ENCODE assay signal across 1 cellular context in the genomic region with DNA sequence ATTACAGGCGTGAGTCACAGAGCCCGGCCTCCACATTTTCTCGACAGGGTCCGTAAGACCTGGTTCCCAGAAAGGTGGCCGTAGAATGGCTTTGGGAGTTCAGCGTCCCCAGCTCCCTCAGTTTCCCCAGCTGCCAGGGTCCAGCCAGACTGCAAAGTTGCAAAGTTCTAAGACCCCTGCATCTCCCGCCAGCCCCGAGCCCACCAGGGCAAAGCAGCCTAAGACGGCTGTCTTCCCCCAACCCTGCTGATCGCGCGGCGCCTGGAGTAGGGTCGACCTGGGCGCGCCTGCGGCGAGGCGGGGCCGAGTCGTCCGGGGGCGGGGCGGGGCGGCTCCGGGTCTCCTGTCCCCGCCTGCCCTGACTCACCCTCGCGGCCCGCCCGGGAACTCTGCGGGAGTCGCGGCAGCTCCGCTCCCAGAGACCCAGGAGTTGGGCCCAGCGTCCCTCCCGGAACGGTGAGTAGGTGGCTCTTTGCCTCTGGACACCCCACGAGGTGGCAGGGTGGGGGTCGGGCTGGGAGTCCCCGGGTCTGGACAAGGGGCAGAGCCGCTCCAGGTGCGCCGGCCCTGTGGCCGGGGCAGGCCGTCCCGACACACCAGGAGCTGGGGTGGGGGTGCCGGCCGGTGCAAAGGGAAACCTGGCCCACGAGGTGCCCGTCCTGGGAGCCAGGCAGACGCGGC.
TF ChIP-seq lines count a peak whose summit lies in the region.

A gene (plus strand): TSS at position 366 of the 681 bp plus-strand sequence. CDS start 7,094 bp downstream, outside the sequence.

TF ChIP-seq in HepG2, 621 proteins besides CTCF, POLR2A, EP300 and RAD21 (continued from another document and continues in another):
- TF ChIP-seq, protein P1, sequence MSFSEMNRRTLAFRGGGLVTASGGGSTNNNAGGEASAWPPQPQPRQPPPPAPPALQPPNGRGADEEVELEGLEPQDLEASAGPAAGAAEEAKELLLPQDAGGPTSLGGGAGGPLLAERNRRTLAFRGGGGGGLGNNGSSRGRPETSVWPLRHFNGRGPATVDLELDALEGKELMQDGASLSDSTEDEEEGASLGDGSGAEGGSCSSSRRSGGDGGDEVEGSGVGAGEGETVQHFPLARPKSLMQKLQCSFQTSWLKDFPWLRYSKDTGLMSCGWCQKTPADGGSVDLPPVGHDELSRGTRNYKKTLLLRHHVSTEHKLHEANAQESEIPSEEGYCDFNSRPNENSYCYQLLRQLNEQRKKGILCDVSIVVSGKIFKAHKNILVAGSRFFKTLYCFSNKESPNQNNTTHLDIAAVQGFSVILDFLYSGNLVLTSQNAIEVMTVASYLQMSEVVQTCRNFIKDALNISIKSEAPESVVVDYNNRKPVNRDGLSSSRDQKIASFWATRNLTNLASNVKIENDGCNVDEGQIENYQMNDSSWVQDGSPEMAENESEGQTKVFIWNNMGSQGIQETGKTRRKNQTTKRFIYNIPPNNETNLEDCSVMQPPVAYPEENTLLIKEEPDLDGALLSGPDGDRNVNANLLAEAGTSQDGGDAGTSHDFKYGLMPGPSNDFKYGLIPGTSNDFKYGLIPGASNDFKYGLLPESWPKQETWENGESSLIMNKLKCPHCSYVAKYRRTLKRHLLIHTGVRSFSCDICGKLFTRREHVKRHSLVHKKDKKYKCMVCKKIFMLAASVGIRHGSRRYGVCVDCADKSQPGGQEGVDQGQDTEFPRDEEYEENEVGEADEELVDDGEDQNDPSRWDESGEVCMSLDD (CRISPR knock-in tag; IDR thresholded peaks at IDR 0.05; ENCODE audit: borderline replicate concordance), result no peak
- peak; percentile 56 for TF ChIP-seq HNRNPLL (IDR thresholded peaks at IDR 0.05; ENCODE audit: low read depth, low read length, poor library complexity, severe bottlenecking)
- TF ChIP-seq, protein P2, sequence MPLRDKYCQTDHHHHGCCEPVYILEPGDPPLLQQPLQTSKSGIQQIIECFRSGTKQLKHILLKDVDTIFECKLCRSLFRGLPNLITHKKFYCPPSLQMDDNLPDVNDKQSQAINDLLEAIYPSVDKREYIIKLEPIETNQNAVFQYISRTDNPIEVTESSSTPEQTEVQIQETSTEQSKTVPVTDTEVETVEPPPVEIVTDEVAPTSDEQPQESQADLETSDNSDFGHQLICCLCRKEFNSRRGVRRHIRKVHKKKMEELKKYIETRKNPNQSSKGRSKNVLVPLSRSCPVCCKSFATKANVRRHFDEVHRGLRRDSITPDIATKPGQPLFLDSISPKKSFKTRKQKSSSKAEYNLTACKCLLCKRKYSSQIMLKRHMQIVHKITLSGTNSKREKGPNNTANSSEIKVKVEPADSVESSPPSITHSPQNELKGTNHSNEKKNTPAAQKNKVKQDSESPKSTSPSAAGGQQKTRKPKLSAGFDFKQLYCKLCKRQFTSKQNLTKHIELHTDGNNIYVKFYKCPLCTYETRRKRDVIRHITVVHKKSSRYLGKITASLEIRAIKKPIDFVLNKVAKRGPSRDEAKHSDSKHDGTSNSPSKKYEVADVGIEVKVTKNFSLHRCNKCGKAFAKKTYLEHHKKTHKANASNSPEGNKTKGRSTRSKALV (CRISPR knock-in tag; IDR thresholded peaks at IDR 0.05), result no peak
- no peak for TF ChIP-seq RBAK (CRISPR knock-in tag; IDR thresholded peaks at IDR 0.05)
- TF ChIP-seq, protein P3, sequence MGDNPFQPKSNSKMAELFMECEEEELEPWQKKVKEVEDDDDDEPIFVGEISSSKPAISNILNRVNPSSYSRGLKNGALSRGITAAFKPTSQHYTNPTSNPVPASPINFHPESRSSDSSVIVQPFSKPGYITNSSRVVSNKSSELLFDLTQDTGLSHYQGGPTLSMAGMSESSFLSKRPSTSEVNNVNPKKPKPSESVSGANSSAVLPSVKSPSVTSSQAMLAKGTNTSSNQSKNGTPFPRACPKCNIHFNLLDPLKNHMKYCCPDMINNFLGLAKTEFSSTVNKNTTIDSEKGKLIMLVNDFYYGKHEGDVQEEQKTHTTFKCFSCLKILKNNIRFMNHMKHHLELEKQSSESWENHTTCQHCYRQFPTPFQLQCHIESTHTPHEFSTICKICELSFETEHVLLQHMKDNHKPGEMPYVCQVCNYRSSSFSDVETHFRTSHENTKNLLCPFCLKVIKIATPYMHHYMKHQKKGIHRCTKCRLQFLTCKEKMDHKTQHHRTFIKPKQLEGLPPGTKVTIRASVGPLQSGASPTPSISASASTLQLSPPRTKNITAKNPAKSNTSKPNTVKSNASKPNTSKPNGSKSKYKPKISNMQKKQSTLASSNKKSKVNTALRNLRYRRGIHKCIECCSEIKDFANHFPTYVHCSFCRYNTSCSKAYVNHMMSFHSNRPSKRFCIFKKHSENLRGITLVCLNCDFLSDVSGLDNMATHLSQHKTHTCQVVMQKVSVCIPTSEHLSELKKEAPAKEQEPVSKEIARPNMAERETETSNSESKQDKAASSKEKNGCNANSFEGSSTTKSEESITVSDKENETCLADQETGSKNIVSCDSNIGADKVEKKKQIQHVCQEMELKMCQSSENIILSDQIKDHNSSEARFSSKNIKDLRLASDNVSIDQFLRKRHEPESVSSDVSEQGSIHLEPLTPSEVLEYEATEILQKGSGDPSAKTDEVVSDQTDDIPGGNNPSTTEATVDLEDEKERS (CRISPR knock-in tag; IDR thresholded peaks at IDR 0.05), result 0 out of 2 replicates have a peak, but pooled peaks have one; percentile 18
- TF ChIP-seq, protein P4, sequence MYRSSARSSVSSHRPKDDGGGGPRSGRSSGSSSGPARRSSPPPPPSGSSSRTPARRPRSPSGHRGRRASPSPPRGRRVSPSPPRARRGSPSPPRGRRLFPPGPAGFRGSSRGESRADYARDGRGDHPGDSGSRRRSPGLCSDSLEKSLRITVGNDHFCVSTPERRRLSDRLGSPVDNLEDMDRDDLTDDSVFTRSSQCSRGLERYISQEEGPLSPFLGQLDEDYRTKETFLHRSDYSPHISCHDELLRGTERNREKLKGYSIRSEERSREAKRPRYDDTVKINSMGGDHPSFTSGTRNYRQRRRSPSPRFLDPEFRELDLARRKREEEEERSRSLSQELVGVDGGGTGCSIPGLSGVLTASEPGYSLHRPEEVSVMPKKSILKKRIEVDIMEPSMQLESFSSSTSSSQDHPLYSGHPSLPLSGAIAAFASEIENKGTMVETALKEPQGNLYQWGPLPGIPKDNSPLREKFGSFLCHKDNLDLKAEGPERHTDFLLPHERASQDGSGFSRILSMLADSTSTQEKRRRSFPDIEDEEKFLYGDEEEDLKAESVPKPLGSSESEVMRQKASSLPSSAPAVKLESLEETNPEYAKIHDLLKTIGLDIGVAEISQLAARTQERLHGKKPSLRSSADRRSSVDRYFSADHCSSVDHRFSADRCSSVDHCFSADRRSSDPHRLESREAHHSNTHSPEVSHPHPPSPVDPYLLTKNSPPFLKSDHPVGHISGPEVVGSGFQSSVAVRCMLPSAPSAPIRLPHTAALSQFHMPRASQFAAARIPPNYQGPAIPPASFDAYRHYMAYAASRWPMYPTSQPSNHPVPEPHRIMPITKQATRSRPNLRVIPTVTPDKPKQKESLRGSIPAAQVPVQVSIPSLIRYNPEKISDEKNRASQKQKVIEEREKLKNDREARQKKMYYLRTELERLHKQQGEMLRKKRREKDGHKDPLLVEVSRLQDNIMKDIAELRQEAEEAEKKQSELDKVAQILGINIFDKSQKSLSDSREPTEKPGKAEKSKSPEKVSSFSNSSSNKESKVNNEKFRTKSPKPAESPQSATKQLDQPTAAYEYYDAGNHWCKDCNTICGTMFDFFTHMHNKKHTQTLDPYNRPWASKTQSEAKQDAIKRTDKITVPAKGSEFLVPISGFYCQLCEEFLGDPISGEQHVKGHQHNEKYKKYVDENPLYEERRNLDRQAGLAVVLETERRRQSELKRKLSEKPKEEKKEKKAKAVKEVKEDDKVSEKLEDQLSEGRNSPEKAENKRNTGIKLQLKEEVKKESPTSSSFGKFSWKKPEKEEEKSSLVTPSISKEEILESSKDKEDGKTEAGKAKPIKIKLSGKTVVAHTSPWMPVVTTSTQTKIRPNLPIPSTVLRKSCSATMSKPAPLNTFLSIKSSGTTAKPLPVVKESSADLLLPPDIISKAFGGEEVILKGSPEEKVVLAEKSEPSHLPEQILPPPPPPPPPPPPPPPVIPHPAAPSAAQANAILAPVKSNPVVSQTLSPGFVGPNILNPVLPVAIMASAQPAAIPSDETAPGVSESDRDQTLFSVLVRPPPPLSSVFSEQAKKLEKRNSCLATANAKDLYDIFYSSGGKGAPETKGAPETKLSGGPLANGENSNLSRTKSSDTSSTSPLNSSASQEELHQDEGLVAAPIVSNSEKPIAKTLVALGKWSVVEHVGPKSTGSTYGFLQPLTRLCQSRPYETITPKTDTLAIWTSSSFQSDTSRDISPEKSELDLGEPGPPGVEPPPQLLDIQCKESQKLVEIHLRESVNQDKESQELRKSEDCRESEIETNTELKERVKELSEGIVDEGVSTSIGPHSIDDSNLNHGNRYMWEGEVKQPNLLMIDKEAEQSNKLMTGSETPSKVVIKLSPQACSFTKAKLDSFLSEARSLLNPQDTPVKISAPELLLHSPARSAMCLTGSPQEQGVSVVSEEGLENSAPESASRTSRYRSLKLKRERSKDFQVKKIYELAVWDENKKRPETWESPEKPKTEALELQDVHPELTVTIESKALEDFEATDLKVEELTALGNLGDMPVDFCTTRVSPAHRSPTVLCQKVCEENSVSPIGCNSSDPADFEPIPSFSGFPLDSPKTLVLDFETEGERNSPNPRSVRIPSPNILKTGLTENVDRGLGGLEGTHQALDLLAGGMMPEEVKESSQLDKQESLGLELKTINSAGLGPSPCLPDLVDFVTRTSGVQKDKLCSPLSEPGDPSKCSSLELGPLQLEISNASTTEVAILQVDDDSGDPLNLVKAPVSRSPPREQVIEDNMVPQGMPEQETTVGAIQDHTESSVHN (CRISPR knock-in tag; IDR thresholded peaks at IDR 0.05), result no peak
- TF ChIP-seq, protein P5, sequence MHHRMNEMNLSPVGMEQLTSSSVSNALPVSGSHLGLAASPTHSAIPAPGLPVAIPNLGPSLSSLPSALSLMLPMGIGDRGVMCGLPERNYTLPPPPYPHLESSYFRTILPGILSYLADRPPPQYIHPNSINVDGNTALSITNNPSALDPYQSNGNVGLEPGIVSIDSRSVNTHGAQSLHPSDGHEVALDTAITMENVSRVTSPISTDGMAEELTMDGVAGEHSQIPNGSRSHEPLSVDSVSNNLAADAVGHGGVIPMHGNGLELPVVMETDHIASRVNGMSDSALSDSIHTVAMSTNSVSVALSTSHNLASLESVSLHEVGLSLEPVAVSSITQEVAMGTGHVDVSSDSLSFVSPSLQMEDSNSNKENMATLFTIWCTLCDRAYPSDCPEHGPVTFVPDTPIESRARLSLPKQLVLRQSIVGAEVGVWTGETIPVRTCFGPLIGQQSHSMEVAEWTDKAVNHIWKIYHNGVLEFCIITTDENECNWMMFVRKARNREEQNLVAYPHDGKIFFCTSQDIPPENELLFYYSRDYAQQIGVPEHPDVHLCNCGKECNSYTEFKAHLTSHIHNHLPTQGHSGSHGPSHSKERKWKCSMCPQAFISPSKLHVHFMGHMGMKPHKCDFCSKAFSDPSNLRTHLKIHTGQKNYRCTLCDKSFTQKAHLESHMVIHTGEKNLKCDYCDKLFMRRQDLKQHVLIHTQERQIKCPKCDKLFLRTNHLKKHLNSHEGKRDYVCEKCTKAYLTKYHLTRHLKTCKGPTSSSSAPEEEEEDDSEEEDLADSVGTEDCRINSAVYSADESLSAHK (CRISPR knock-in tag; IDR thresholded peaks at IDR 0.05; ENCODE audit: borderline replicate concordance), result no peak
- TF ChIP-seq STAG1 (CRISPR knock-in tag; IDR thresholded peaks at IDR 0.05), result no peak
- TF ChIP-seq, protein P6, sequence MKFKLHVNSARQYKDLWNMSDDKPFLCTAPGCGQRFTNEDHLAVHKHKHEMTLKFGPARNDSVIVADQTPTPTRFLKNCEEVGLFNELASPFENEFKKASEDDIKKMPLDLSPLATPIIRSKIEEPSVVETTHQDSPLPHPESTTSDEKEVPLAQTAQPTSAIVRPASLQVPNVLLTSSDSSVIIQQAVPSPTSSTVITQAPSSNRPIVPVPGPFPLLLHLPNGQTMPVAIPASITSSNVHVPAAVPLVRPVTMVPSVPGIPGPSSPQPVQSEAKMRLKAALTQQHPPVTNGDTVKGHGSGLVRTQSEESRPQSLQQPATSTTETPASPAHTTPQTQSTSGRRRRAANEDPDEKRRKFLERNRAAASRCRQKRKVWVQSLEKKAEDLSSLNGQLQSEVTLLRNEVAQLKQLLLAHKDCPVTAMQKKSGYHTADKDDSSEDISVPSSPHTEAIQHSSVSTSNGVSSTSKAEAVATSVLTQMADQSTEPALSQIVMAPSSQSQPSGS (CRISPR knock-in tag; IDR thresholded peaks at IDR 0.05), result no peak
- no peak for TF ChIP-seq ZNF292 (CRISPR knock-in tag; IDR thresholded peaks at IDR 0.05; ENCODE audit: borderline replicate concordance, low read depth)
- TF ChIP-seq, protein P7, sequence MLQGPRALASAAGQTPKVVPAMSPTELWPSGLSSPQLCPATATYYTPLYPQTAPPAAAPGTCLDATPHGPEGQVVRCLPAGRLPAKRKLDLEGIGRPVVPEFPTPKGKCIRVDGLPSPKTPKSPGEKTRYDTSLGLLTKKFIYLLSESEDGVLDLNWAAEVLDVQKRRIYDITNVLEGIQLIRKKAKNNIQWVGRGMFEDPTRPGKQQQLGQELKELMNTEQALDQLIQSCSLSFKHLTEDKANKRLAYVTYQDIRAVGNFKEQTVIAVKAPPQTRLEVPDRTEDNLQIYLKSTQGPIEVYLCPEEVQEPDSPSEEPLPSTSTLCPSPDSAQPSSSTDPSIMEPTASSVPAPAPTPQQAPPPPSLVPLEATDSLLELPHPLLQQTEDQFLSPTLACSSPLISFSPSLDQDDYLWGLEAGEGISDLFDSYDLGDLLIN (CRISPR knock-in tag; IDR thresholded peaks at IDR 0.05; ENCODE audit: borderline replicate concordance), result no peak
- TF ChIP-seq MTF1 (CRISPR knock-in tag; IDR thresholded peaks at IDR 0.05), result no peak
- TF ChIP-seq ZFY (CRISPR knock-in tag; IDR thresholded peaks at IDR 0.05), result peak; percentile 90
- TF ChIP-seq ELF1 (CRISPR knock-in tag; IDR thresholded peaks at IDR 0.05), result no peak
- TF ChIP-seq, protein P8, sequence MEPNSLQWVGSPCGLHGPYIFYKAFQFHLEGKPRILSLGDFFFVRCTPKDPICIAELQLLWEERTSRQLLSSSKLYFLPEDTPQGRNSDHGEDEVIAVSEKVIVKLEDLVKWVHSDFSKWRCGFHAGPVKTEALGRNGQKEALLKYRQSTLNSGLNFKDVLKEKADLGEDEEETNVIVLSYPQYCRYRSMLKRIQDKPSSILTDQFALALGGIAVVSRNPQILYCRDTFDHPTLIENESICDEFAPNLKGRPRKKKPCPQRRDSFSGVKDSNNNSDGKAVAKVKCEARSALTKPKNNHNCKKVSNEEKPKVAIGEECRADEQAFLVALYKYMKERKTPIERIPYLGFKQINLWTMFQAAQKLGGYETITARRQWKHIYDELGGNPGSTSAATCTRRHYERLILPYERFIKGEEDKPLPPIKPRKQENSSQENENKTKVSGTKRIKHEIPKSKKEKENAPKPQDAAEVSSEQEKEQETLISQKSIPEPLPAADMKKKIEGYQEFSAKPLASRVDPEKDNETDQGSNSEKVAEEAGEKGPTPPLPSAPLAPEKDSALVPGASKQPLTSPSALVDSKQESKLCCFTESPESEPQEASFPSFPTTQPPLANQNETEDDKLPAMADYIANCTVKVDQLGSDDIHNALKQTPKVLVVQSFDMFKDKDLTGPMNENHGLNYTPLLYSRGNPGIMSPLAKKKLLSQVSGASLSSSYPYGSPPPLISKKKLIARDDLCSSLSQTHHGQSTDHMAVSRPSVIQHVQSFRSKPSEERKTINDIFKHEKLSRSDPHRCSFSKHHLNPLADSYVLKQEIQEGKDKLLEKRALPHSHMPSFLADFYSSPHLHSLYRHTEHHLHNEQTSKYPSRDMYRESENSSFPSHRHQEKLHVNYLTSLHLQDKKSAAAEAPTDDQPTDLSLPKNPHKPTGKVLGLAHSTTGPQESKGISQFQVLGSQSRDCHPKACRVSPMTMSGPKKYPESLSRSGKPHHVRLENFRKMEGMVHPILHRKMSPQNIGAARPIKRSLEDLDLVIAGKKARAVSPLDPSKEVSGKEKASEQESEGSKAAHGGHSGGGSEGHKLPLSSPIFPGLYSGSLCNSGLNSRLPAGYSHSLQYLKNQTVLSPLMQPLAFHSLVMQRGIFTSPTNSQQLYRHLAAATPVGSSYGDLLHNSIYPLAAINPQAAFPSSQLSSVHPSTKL (CRISPR knock-in tag; IDR thresholded peaks at IDR 0.05), result peak; percentile 44
